In genomic region chr5:151008124-151008491, GRCh38 we compare ENCODE assay signal across 20 cellular contexts. TPM values are rescaled to one million over a fixed set of nuclear protein-coding genes. Genes with fewer than 3 reads are reported as not detected.
A peak's percentile ranks its signal among the peaks of the same experiment; 100 is the strongest.
DNase-seq lines count a peak whose midpoint lies in the region; ATAC-seq and TF ChIP-seq lines count a peak whose summit lies in the region.
"Had no signal": no experiment of that assay in that cellular context is flagged by ENCODE, and none has a peak within 500 bp of the region (broad histone marks: within the 10 kb centered on the region; RNA-seq: fewer than 3 reads in every experiment).

No MANE protein-coding gene starts in this region.

- H3K9me3 ChIP-seq in right cardiac atrium (ENCODE audit: control insufficient read depth, low read length) (no peaks in the 10 kb centered on the region), heart left ventricle (no peaks in the 10 kb centered on the region), left lung (no peaks in the 10 kb centered on the region), suprapubic skin (no peaks in the 10 kb centered on the region), vagina (no peaks in the 10 kb centered on the region)
- H3K9me3 ChIP-seq: BE2C had no signal

- H3K4me1 ChIP-seq in right cardiac atrium (ENCODE audit: control insufficient read depth, insufficient read depth, low read length) = peaks cover 12% of the 10 kb centered on the region
- peaks cover 0 to 48% (median 29%) of the 10 kb centered on the region in 12 donors for H3K4me1 ChIP-seq in heart left ventricle
- peaks cover 19 to 39% of the 10 kb centered on the region in 2 donors for H3K4me1 ChIP-seq in left lung
- H3K4me1 ChIP-seq in suprapubic skin = peaks cover 39% of the 10 kb centered on the region
- H3K4me1 ChIP-seq in vagina = peaks cover 49% of the 10 kb centered on the region
- H3K4me1 ChIP-seq: BE2C had no signal

- H3K27ac ChIP-seq in right cardiac atrium (ENCODE audit: low read length) (peak overlapping the region; percentile 83), heart left ventricle (peak overlapping the region in 5 of 12 donors; percentile 2 to 85 (median 34)), left lung (peak overlapping the region; percentile 1 to 77), suprapubic skin (peak overlapping the region; percentile 88), vagina (peak overlapping the region; percentile 81)

- TF ChIP-seq EP300 in suprapubic skin (IDR thresholded peaks at IDR 0.05) = no peak

- TF ChIP-seq CTCF in heart left ventricle (IDR thresholded peaks at IDR 0.05) (no peak), left lung (IDR thresholded peaks at IDR 0.05) (no peak), suprapubic skin (IDR thresholded peaks at IDR 0.05) (no peak), vagina (IDR thresholded peaks at IDR 0.05) (no peak)

- H3K27me3 ChIP-seq in right cardiac atrium (ENCODE audit: control insufficient read depth, insufficient read depth) = no peaks in the 10 kb centered on the region
- H3K27me3 ChIP-seq in heart left ventricle = no peaks in the 10 kb centered on the region
- H3K27me3 ChIP-seq in left lung = no peaks in the 10 kb centered on the region
- no peaks in the 10 kb centered on the region for H3K27me3 ChIP-seq in suprapubic skin
- H3K27me3 ChIP-seq in vagina = no peaks in the 10 kb centered on the region
- H3K27me3 ChIP-seq: BE2C had no signal

- TF ChIP-seq POLR2A in heart left ventricle (IDR thresholded peaks at IDR 0.05) (no peak), suprapubic skin (IDR thresholded peaks at IDR 0.05) (no peak), vagina (IDR thresholded peaks at IDR 0.05) (no peak)

- DNase-seq in right cardiac atrium (peak in 1 of 3 donors; percentile 60), heart left ventricle (no peak), left lung (no peak), suprapubic skin (ENCODE audit: low spot score in 2 of 2) (no peak), vagina (ENCODE audit: extremely low spot score in 2 of 2) (no peak), epidermal melanocyte (ENCODE audit: insufficient read length, low spot score) (no peak), NCI-H187 (lab: John Stamatoyannopoulos, UW) (no peak)
- DNase-seq: BE2C; CD4-positive, CD25-positive, alpha-beta regulatory T cell; COR-L47; DMS 273 treated with DMSO at 0.1 percent for 48 hours; GOT3; NCI-H1092 treated with DMSO at 0.1 percent for 48 hours; NCI-H146; NCI-H2081; NCI-H2171 treated with DMSO at 0.1 percent for 48 hours; NCI-H446; Right ventricle myocardium superior had no signal

- no peak overlapping the region for H3K4me3 ChIP-seq in right cardiac atrium (ENCODE audit: low read length)
- no peak overlapping the region for H3K4me3 ChIP-seq in heart left ventricle
- H3K4me3 ChIP-seq in left lung = no peak overlapping the region
- H3K4me3 ChIP-seq in suprapubic skin = no peak overlapping the region
- no peak overlapping the region for H3K4me3 ChIP-seq in vagina

- 47% methylated on average over 3 of the region's 3 CpGs for whole genome bisulfite sequencing in right cardiac atrium
- 63 to 69% (median 68%) methylated on average over 3 of the region's 3 CpGs for WGBS in heart left ventricle, 4 donors
- 82% methylated on average over 3 of the region's 3 CpGs for WGBS in suprapubic skin

- H3K36me3 ChIP-seq in heart left ventricle (no peaks in the 10 kb centered on the region), left lung (no peaks in the 10 kb centered on the region), suprapubic skin (no peaks in the 10 kb centered on the region), vagina (no peaks in the 10 kb centered on the region)
- H3K36me3 ChIP-seq: BE2C had no signal

- intact Hi-C loops in right cardiac atrium (cut with DNase I) (no loop called here), heart left ventricle (cut with DNase I) (loop anchor here in 2 of 10 donors (5.0 to 10.0 kb wide), 2 partner anchors 39 to 227 kb away; no protein-coding TSS in a partner anchor), left lung (cut with DNase I) (no loop called here), vagina (cut with DNase I) (loop anchor here (5.0 kb wide), 1 partner anchor 99 kb away; no protein-coding TSS in a partner anchor)

- no peak for ATAC-seq in right cardiac atrium
- no peak for ATAC-seq in heart left ventricle
- ATAC-seq in left lung = no peak
- no peak for ATAC-seq in GM21390 (IDR thresholded peaks at IDR 0.05; ENCODE audit: unreplicated experiment)
- ATAC-seq: HCT116 had no signal

RNA-seq across cellular contexts. Expression of gene GPX3, which starts 12.3 kb away (rescaled TPM):
- 1,000 to 10,000 TPM; 1,359 to 2,012 (median 1,429) TPM for total RNA-seq in right cardiac atrium
- 1,982 TPM for polyA plus RNA-seq in right cardiac atrium
- total RNA-seq in heart left ventricle = 1,000 to 10,000 TPM in 2 of 9 donors, 100 to 1,000 TPM in 7; 416 to 1,563 (median 738) TPM
- 1,000 to 10,000 TPM in 1 of 2 donors, 100 to 1,000 TPM in 1; 819 to 1,415 TPM for polyA plus RNA-seq in heart left ventricle
- total RNA-seq in left lung = 100 to 1,000 TPM; 391 to 424 TPM
- total RNA-seq in suprapubic skin = 100 to 1,000 TPM; 242 to 601 (median 378) TPM
- 3,069 TPM for total RNA-seq in vagina
